7 cellular contexts compared by ENCODE assay signal in the genomic region with DNA sequence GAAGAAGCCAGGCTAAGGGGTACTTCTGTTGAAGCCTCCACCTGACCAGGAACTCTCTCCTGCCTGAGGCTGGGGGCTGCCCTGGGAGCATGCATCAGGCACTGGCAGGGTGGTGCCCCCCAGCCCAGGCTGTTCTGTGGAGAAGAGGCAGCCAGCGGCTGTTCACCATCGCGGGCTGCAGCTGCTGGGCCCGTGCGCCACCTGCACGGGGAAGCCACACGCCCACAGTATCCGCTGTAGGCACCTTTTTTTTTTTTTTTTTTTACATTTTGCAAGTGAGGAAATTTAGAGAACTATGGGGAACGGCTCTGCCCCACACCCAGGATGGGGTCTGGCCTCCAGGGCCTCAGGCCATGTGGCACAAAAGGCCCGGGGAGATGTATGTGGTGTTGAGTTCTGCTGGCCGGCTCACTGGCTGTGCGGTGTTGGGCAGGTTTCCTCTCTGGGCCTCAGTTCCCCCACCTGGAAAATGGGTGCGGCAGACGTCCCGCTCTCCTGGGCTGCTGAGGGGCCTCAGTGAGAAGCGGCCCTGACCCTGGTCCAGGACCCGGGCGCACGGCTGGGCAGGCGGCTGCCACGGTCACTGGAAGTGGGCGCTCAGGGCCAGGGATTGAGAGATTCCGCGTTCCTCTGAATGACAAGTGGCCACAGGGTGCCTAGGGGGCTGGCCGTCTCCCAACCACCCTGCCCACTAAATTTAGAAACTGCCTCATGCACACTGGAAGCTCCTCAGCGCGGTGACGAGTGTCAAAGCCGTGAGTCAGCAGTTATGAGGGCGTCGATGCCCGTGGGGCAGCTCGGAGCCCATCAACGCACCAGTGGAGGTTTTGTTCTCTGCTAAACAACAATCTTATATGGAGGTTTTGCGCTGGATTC. TPM values are rescaled to one million over a fixed set of nuclear protein-coding genes. Genes with fewer than 3 reads are reported as not detected.
DNase-seq lines count a peak whose midpoint lies in the region; ATAC-seq and TF ChIP-seq lines count a peak whose summit lies in the region.
"Had no signal": no experiment of that assay in that cellular context is flagged by ENCODE, and none has a peak within 500 bp of the region (broad histone marks: within the 10 kb centered on the region; RNA-seq: fewer than 3 reads in every experiment).

No MANE protein-coding gene starts in this region.

- no peak for TF ChIP-seq CTCF in MCF 10A (IDR thresholded peaks at IDR 0.05; ENCODE audit: unreplicated experiment)

- peaks cover 2% of the 10 kb centered on the region for H3K79me1 ChIP-seq in neuronal stem cell (ENCODE audit: low read depth, low read length)

- H4K8ac ChIP-seq in neuronal stem cell (ENCODE audit: low read depth, low read length), result no peak overlapping the region

- H3K4me1 Mint-ChIP-seq in MCF 10A (ENCODE audit: insufficient read depth, unreplicated experiment), result no peaks in the 10 kb centered on the region

- H3K27ac ChIP-seq in neuronal stem cell (replicated peaks; ENCODE audit: low read length), result no peak overlapping the region

- no peaks in the 10 kb centered on the region for H3K9me3 Mint-ChIP-seq in MCF 10A (ENCODE audit: unreplicated experiment)

- intact Hi-C loops in MCF 10A (cut with micrococcal nuclease), result no loop called here

- H3K4me1 ChIP-seq in neuronal stem cell (ENCODE audit: control insufficient read depth in 2 of 2, insufficient read depth in 1 of 2, low read depth in 1 of 2, low read length in 2 of 2), result peaks cover 0 to 4% of the 10 kb centered on the region in 2 donors

- H3K4me3 ChIP-seq in neuronal stem cell (ENCODE audit: low read length in 2 of 2), result no peak overlapping the region

- H3K23ac ChIP-seq in neuronal stem cell (ENCODE audit: low read depth, low read length, poor library complexity), result no peak overlapping the region

- H3K4me2 ChIP-seq in neuronal stem cell (ENCODE audit: insufficient read depth, low read length, poor library complexity, severe bottlenecking), result peak overlapping the region; percentile 2

- no CpG with 5 or more reads among the region's 35 CpGs for WGBS in neuronal stem cell (ENCODE audit: extremely low coverage in 2 of 2, insufficient read length in 2 of 2, insufficient replicate concordance in 1 of 2), 2 donors

- H2AK5ac ChIP-seq in neuronal stem cell (ENCODE audit: low read depth, low read length), result peak overlapping the region; percentile 63

- no peak overlapping the region for H3K9ac ChIP-seq in neuronal stem cell (ENCODE audit: low read depth, low read length, poor library complexity)

- H2AFZ ChIP-seq in neuronal stem cell (ENCODE audit: low read length), result peak overlapping the region; percentile 83

- H2BK12ac ChIP-seq in neuronal stem cell (ENCODE audit: low read length), result no peak overlapping the region

- no peak overlapping the region for H2BK120ac ChIP-seq in neuronal stem cell (ENCODE audit: low read depth, low read length)

- H3K9me3 ChIP-seq in neuronal stem cell (replicated peaks in 1 of 2; ENCODE audit: control insufficient read depth in 2 of 2, insufficient read depth in 1 of 2, low read depth in 1 of 2, low read length in 2 of 2), result no peaks in the 10 kb centered on the region

- H3K4me3 Mint-ChIP-seq in MCF 10A (ENCODE audit: unreplicated experiment), result peak overlapping the region; percentile 35

- H3K36me3 ChIP-seq in neuronal stem cell (replicated peaks in 1 of 2; ENCODE audit: control insufficient read depth in 2 of 2, insufficient read depth in 2 of 2, low read length in 2 of 2), result no peaks in the 10 kb centered on the region

- CTCF ChIA-PET in MCF 10A (lab: Yijun Ruan, JAX), result interaction anchor here (1.4 kb wide), 1 partner anchor 8 kb away, joined by 8 read pairs; no protein-coding TSS in a partner anchor

- ATAC-seq in HG03097 (IDR thresholded peaks at IDR 0.05; ENCODE audit: low FRiP score, unreplicated experiment), result no peak

- no peak overlapping the region for H2BK5ac ChIP-seq in neuronal stem cell (ENCODE audit: low read length)

- no TSS peak for BruUV-seq in MCF 10A (replicated peaks; lab: Mats Ljungman, UMichigan)

- H3K18ac ChIP-seq in neuronal stem cell (ENCODE audit: low read length), result peak overlapping the region; percentile 59

- H3K14ac ChIP-seq in neuronal stem cell (ENCODE audit: low read length), result peak overlapping the region; percentile 38

- no peak overlapping the region for H3K4ac ChIP-seq in neuronal stem cell (ENCODE audit: low read length)

- no peaks in the 10 kb centered on the region for H3K36me3 Mint-ChIP-seq in MCF 10A (ENCODE audit: insufficient read depth, unreplicated experiment)

- no peaks in the 10 kb centered on the region for H3K27me3 ChIP-seq in neuronal stem cell (ENCODE audit: control insufficient read depth in 3 of 3, insufficient read depth in 3 of 3, low read depth in 1 of 3, low read length in 3 of 3)

- POLR2A ChIA-PET in MCF 10A (lab: Yijun Ruan, JAX), result interaction anchor here (0.6 to 2.0 kb wide), 12 partner anchors 9 to 47 kb away, joined by 3 to 23 read pairs (median 4); a partner anchor contains a TSS

- in situ Hi-C loops in Caki2 (cut with HindIII; ENCODE audit: low pct_unique_long_range_greater_than_20kb, low sequenced_read_pairs), result no loop called here

- peak; percentile 88 for DNase-seq in Caki2 (ENCODE audit: low read depth)
- peak; percentile 94 for DNase-seq in NCI-H460 (ENCODE audit: extremely low read depth, low read depth)
- DNase-seq in MCF 10A (ENCODE audit: unreplicated experiment), result peak; percentile 95
- no peak for DNase-seq in neuronal stem cell (ENCODE audit: low spot score)
- DNase-seq in DMS79 (lab: John Stamatoyannopoulos, UW), result no peak

- no peak overlapping the region for H4K91ac ChIP-seq in neuronal stem cell (ENCODE audit: low read depth, low read length, poor library complexity)

- peak overlapping the region; percentile 27 for H3K27ac Mint-ChIP-seq in MCF 10A (ENCODE audit: low read depth, unreplicated experiment)

- peak overlapping the region; percentile 49 for H2BK15ac ChIP-seq in neuronal stem cell (ENCODE audit: low read length)

- no peaks in the 10 kb centered on the region for H3K27me3 Mint-ChIP-seq in MCF 10A (ENCODE audit: insufficient read depth, unreplicated experiment)

RNA-seq across cellular contexts. Expression of a gene that starts 8.8 kb away (rescaled TPM):
- total RNA-seq in Caki2 (2014; rRNA removed; shearing (Covaris generic); ENCODE audit: low replicate concordance), result 39.4 and 78.5 TPM in 2 replicates
- total RNA-seq in NCI-H460 (2014; rRNA removed; shearing (Covaris generic)), result 43.1 and 48.7 TPM in 2 replicates
- 130 and 165 TPM in 2 replicates for polyA plus RNA-seq in NCI-H460 (2014; cell fraction: nucleus; rRNA removed)
- 86.3 and 93.5 TPM in 2 replicates for total RNA-seq in MCF 10A (2022)
- polyA plus RNA-seq in neuronal stem cell (2013, experiment 1 of 2), result 25.3 TPM
- 24.4 TPM for polyA plus RNA-seq in neuronal stem cell (2013, experiment 2 of 2)

RNA-seq across cellular contexts. Expression of a gene that starts 17.5 kb away (rescaled TPM):
- 26.5 and 33.2 TPM in 2 replicates for total RNA-seq in Caki2 (2014; rRNA removed; shearing (Covaris generic); ENCODE audit: low replicate concordance)
- 114 and 126 TPM in 2 replicates for total RNA-seq in NCI-H460 (2014; rRNA removed; shearing (Covaris generic))
- polyA plus RNA-seq in NCI-H460 (2014; cell fraction: nucleus; rRNA removed), result 381 and 411 TPM in 2 replicates
- 37.8 and 45.6 TPM in 2 replicates for total RNA-seq in MCF 10A (2022)
- polyA plus RNA-seq in neuronal stem cell (2013, experiment 1 of 2), result 4.4 TPM
- 4.1 TPM for polyA plus RNA-seq in neuronal stem cell (2013, experiment 2 of 2)

RNA-seq across cellular contexts. Expression of a gene that starts 43.0 kb away (rescaled TPM):
- total RNA-seq in Caki2 (2014; rRNA removed; shearing (Covaris generic); ENCODE audit: low replicate concordance), result 13.4 and 16.6 TPM in 2 replicates
- total RNA-seq in NCI-H460 (2014; rRNA removed; shearing (Covaris generic)), result 6.4 and 6.7 TPM in 2 replicates
- polyA plus RNA-seq in NCI-H460 (2014; cell fraction: nucleus; rRNA removed), result 21.4 and 27.9 TPM in 2 replicates
- total RNA-seq in MCF 10A (2022), result 9.0 and 14.2 TPM in 2 replicates
- polyA plus RNA-seq in neuronal stem cell (2013, experiment 1 of 2), result 0.32 TPM
- polyA plus RNA-seq in neuronal stem cell (2013, experiment 2 of 2), result 0.28 TPM
- polyA plus RNA-seq: neural cell had no signal

RNA-seq across cellular contexts. Expression of a gene that starts 53.7 kb away (rescaled TPM):
- total RNA-seq in Caki2 (2014; rRNA removed; shearing (Covaris generic); ENCODE audit: low replicate concordance), result 8.8 and 13.5 TPM in 2 replicates
- total RNA-seq in NCI-H460 (2014; rRNA removed; shearing (Covaris generic)), result 3.7 and 9.6 TPM in 2 replicates
- polyA plus RNA-seq in NCI-H460 (2014; cell fraction: nucleus; rRNA removed), result 64.2 and 74.5 TPM in 2 replicates
- total RNA-seq in MCF 10A (2022), result 12.3 and 15.8 TPM in 2 replicates
- polyA plus RNA-seq in neuronal stem cell (2013, experiment 1 of 2), result 9.4 TPM
- 10.1 TPM for polyA plus RNA-seq in neuronal stem cell (2013, experiment 2 of 2)

RNA-seq across cellular contexts. Expression of a gene that starts 56.8 kb away (rescaled TPM):
- total RNA-seq in Caki2 (2014; rRNA removed; shearing (Covaris generic); ENCODE audit: low replicate concordance), result 101 and 106 TPM in 2 replicates
- total RNA-seq in NCI-H460 (2014; rRNA removed; shearing (Covaris generic)), result 125 and 137 TPM in 2 replicates
- 190 and 249 TPM in 2 replicates for polyA plus RNA-seq in NCI-H460 (2014; cell fraction: nucleus; rRNA removed)
- total RNA-seq in MCF 10A (2022), result 38.2 and 42.1 TPM in 2 replicates
- 16.9 TPM for polyA plus RNA-seq in neuronal stem cell (2013, experiment 1 of 2)
- polyA plus RNA-seq in neuronal stem cell (2013, experiment 2 of 2), result 15.7 TPM

Comparison
In these comparisons a context has a peak if more than half of its experiments do, and no peak if none do; other contexts are left out.
1. DNase-seq: peak in Caki2 (single experiment), NCI-H460 (single experiment) and MCF 10A (single experiment); none in neuronal stem cell (single experiment) and DMS79 (single experiment).